Comparison of ENCODE assay signal across 9 cellular contexts in genomic region chr2:174342600-174343342, GRCh38. TPM values are rescaled to one million over a fixed set of nuclear protein-coding genes. Genes with fewer than 3 reads are reported as not detected.
DNase-seq lines count a peak whose midpoint lies in the region; ATAC-seq and TF ChIP-seq lines count a peak whose summit lies in the region.
"Had no signal": no experiment of that assay in that cellular context is flagged by ENCODE, and none has a peak within 500 bp of the region (broad histone marks: within the 10 kb centered on the region; RNA-seq: fewer than 3 reads in every experiment).

No MANE protein-coding gene starts in this region.

- peak overlapping the region; percentile 39 for H3K4me3 ChIP-seq in AG10803 (ENCODE audit: low read length)
- peak overlapping the region; percentile 1 for H3K4me3 ChIP-seq in GM12875 (ENCODE audit: low read depth, low read length)

- ATAC-seq in HG02571 (IDR thresholded peaks at IDR 0.05; ENCODE audit: unreplicated experiment) (no peak), GM18858 (IDR thresholded peaks at IDR 0.05; ENCODE audit: unreplicated experiment) (no peak), left ventricle myocardium superior (no peak)

- POLR2A ChIA-PET in activated CD4-positive, alpha-beta memory T cell treated with anti-CD3 and anti-CD28 coated beads for 36 hours (lab: Charles Lee): no interaction called here

- CTCF ChIA-PET in activated CD4-positive, alpha-beta memory T cell treated with anti-CD3 and anti-CD28 coated beads for 36 hours (lab: Charles Lee): interaction anchor here (0.8 to 1.4 kb wide), 6 partner anchors 12 to 1316 kb away, joined by 3 to 4 read pairs (median 3); partner anchors contain the start of gene SCRN3

- TF ChIP-seq CTCF in AG10803 (conservative IDR thresholded peaks at IDR 0.05; ENCODE audit: low read length) (no peak), GM12875 (IDR thresholded peaks at IDR 0.05; ENCODE audit: borderline replicate concordance, insufficient read depth, low read depth, low read length) (no peak)

- peak overlapping the region; percentile 45 for H3K4me3 Mint-ChIP-seq in activated CD4-positive, alpha-beta memory T cell treated with anti-CD3 and anti-CD28 coated beads for 36 hours

- peaks cover 3% of the 10 kb centered on the region for H3K36me3 Mint-ChIP-seq in activated CD4-positive, alpha-beta memory T cell treated with anti-CD3 and anti-CD28 coated beads for 36 hours

- intact Hi-C loops in activated CD4-positive, alpha-beta memory T cell treated with anti-CD3 and anti-CD28 coated beads for 36 hours (cut with micrococcal nuclease): loop anchor here (2.0 to 10.0 kb wide), 9 partner anchors 95 to 1315 kb away; partner anchors contain the start of gene OLA1
- intact Hi-C loops in left ventricle myocardium superior (cut with micrococcal nuclease): no loop called here

- DNase-seq in AG10803 (ENCODE audit: low read depth) (no peak), islet precursor cell (peak; percentile 58), iPS-NIHi7 (ENCODE audit: extremely low spot score) (no peak), left ventricle myocardium superior (no peak)
- peak; percentile 49 for DNase-seq in activated CD4-positive, alpha-beta memory T cell treated with anti-CD3 and anti-CD28 coated beads for 36 hours

- H3K4me1 Mint-ChIP-seq in activated CD4-positive, alpha-beta memory T cell treated with anti-CD3 and anti-CD28 coated beads for 36 hours (ENCODE audit: low read depth): peaks cover 34% of the 10 kb centered on the region

- H3K9me3 Mint-ChIP-seq in activated CD4-positive, alpha-beta memory T cell treated with anti-CD3 and anti-CD28 coated beads for 36 hours: no peaks in the 10 kb centered on the region

- H3K27ac Mint-ChIP-seq in activated CD4-positive, alpha-beta memory T cell treated with anti-CD3 and anti-CD28 coated beads for 36 hours: peak overlapping the region; percentile 8

- peaks cover 56% of the 10 kb centered on the region for H3K27me3 Mint-ChIP-seq in activated CD4-positive, alpha-beta memory T cell treated with anti-CD3 and anti-CD28 coated beads for 36 hours

RNA-seq across cellular contexts. Expression of gene SP9, which starts 8.0 kb away (rescaled TPM):
- total RNA-seq in activated CD4-positive, alpha-beta memory T cell treated with anti-CD3 and anti-CD28 coated beads for 36 hours: not detected
- total RNA-seq in left ventricle myocardium superior: not detected
- total RNA-seq: dermis microvascular lymphatic vessel endothelial cell had no signal

RNA-seq across cellular contexts. Expression of gene SCRN3, which starts 52.8 kb away (rescaled TPM):
- total RNA-seq in activated CD4-positive, alpha-beta memory T cell treated with anti-CD3 and anti-CD28 coated beads for 36 hours: 10 to 100 TPM; 12.4 to 12.9 TPM
- 43.5 TPM for total RNA-seq in left ventricle myocardium superior

Comparison
In these comparisons a context has a peak if more than half of its experiments do, and no peak if none do; other contexts are left out.
1. DNase-seq: peak in activated CD4-positive, alpha-beta memory T cell treated with anti-CD3 and anti-CD28 coated beads for 36 hours (single experiment) and islet precursor cell (single experiment); none in AG10803 (single experiment), iPS-NIHi7 (single experiment) and left ventricle myocardium superior (single experiment).